ENCODE assay signal across 8 cellular contexts in genomic region chr10:84613336-84614021, GRCh38.
DNase-seq lines count a peak whose midpoint lies in the region; ATAC-seq and TF ChIP-seq lines count a peak whose summit lies in the region.

No MANE protein-coding gene starts in this region.

- no peak overlapping the region for H3K27ac Mint-ChIP-seq in stimulated activated naive B cell treated with anti-CD40 and anti-IgM and Interleukin-4, amounts not matched to agents 10 μg/mL and 1 μg/mL and 100 μg/mL, for 72 hours

- peaks cover 6 to 13% of the 10 kb centered on the region in 2 donors for H3K27me3 Mint-ChIP-seq in stimulated activated naive B cell treated with anti-CD40 and anti-IgM and Interleukin-4, amounts not matched to agents 10 μg/mL and 1 μg/mL and 100 μg/mL, for 72 hours

- H3K4me1 ChIP-seq in left ventricle myocardium inferior = peaks cover 4% of the 10 kb centered on the region
- H3K4me1 ChIP-seq in aorta (ENCODE audit: control insufficient read depth in 1 of 2, insufficient read depth in 2 of 2, low read length in 2 of 2) = no peaks in the 10 kb centered on the region

- DNase-seq in AG20443 (ENCODE audit: low spot score) (peak; percentile 56), RPMI8226 (peak; percentile 6), left ventricle myocardium inferior (no peak), aorta (no peak)
- DNase-seq in stimulated activated naive B cell treated with anti-CD40 and anti-IgM and Interleukin-4, amounts not matched to agents 10 μg/mL and 1 μg/mL and 100 μg/mL, for 72 hours = no peak
- DNase-seq in central memory CD4-positive, alpha-beta T cell = no peak

- H3K9me3 Mint-ChIP-seq in stimulated activated naive B cell treated with anti-CD40 and anti-IgM and Interleukin-4, amounts not matched to agents 10 μg/mL and 1 μg/mL and 100 μg/mL, for 72 hours = no peaks in the 10 kb centered on the region

- intact Hi-C loops in left ventricle myocardium inferior (cut with micrococcal nuclease) = no loop called here
- intact Hi-C loops in aorta (cut with DNase I) = no loop called here

- H3K9me3 ChIP-seq in left ventricle myocardium inferior (replicated peaks) (peaks cover 5% of the 10 kb centered on the region), aorta (ENCODE audit: control insufficient read depth, low read length) (no peaks in the 10 kb centered on the region)

- H3K27ac ChIP-seq in left ventricle myocardium inferior (replicated peaks) (no peak overlapping the region), aorta (ENCODE audit: low read depth in 1 of 2, low read length in 2 of 2) (no peak overlapping the region)

- no peak overlapping the region for H3K4me3 ChIP-seq in left ventricle myocardium inferior
- H3K4me3 ChIP-seq in aorta (ENCODE audit: low read length in 2 of 2) = no peak overlapping the region

- H3K36me3 ChIP-seq in left ventricle myocardium inferior (no peaks in the 10 kb centered on the region), aorta (ENCODE audit: control insufficient read depth in 1 of 2, insufficient read depth in 2 of 2, low read length in 1 of 2) (no peaks in the 10 kb centered on the region)

- no peak overlapping the region for H3K4me3 Mint-ChIP-seq in stimulated activated naive B cell treated with anti-CD40 and anti-IgM and Interleukin-4, amounts not matched to agents 10 μg/mL and 1 μg/mL and 100 μg/mL, for 72 hours

- TF ChIP-seq EP300 in Ishikawa (IDR thresholded peaks at IDR 0.05; ENCODE audit: borderline replicate concordance) = no peak

- TF ChIP-seq RAD21 in Ishikawa (IDR thresholded peaks at IDR 0.05; ENCODE audit: low read depth) = peak; percentile 79

- H3K27me3 ChIP-seq in left ventricle myocardium inferior (ENCODE audit: low read depth) = peaks cover 12% of the 10 kb centered on the region
- H3K27me3 ChIP-seq in aorta (ENCODE audit: control insufficient read depth in 1 of 2, insufficient read depth in 2 of 2, low read length in 1 of 2) = peaks cover 0 to 4% of the 10 kb centered on the region in 2 donors

- H3K36me3 Mint-ChIP-seq in stimulated activated naive B cell treated with anti-CD40 and anti-IgM and Interleukin-4, amounts not matched to agents 10 μg/mL and 1 μg/mL and 100 μg/mL, for 72 hours = no peaks in the 10 kb centered on the region

- peak; percentile 63 for TF ChIP-seq CTCF in left ventricle myocardium inferior (IDR thresholded peaks at IDR 0.05; ENCODE audit: borderline replicate concordance)

- H3K4me1 Mint-ChIP-seq in stimulated activated naive B cell treated with anti-CD40 and anti-IgM and Interleukin-4, amounts not matched to agents 10 μg/mL and 1 μg/mL and 100 μg/mL, for 72 hours = no peaks in the 10 kb centered on the region

- 29 to 33% methylated on average over 7 of the region's 7 CpGs for WGBS in aorta, 2 donors

- ATAC-seq in GM19035 (IDR thresholded peaks at IDR 0.05; ENCODE audit: unreplicated experiment) (peak; percentile 64), aorta (ENCODE audit: low FRiP score) (no peak)
- peak; percentile 60 to 65 for ATAC-seq in stimulated activated naive B cell treated with anti-CD40 and anti-IgM and Interleukin-4, amounts not matched to agents 10 μg/mL and 1 μg/mL and 100 μg/mL, for 72 hours (replicated peaks)

TF ChIP-seq in Ishikawa, 13 proteins besides CTCF, POLR2A, EP300 and RAD21:
- TF ChIP-seq ZBTB7A (IDR thresholded peaks at IDR 0.05; ENCODE audit: low read depth) (no peak), YY1 (IDR thresholded peaks at IDR 0.05; ENCODE audit: low read depth) (no peak), USF1 (IDR thresholded peaks at IDR 0.05) (no peak)
TF ChIP-seq in Ishikawa: peak in this region for 0.

Comparison
In these comparisons a context has a peak if more than half of its experiments do, and no peak if none do; other contexts are left out.
1. DNase-seq: peak in AG20443 (single experiment) and RPMI8226 (single experiment); none in left ventricle myocardium inferior (single experiment), stimulated activated naive B cell treated with anti-CD40 and anti-IgM and Interleukin-4, amounts not matched to agents 10 μg/mL and 1 μg/mL and 100 μg/mL, for 72 hours (single experiment), aorta (0 of 2) and central memory CD4-positive, alpha-beta T cell (single experiment).